ENCODE assay signal across 24 cellular contexts in the genomic region with DNA sequence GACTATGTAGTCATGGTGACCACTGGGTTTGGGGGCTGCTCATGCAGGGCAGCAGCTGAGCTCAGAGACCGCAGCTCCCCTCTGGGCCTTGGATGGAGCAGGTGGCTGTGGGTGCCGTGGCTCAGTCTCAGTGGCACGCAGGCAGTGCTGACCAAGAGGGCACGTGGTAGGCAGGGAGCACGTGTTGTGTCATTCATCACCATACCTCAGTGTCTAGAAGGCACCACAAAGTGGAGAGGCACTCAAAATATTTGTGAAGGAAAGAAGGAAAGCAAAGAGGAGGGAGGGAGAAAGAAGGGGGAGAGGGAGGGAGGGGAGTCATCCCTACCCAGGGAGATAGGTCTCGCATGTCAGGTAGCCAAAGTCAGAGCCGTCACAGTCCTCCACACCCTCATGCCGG. TPM values are rescaled to one million over a fixed set of nuclear protein-coding genes. Genes with fewer than 3 reads are reported as not detected.
A peak's percentile ranks its signal among the peaks of the same experiment; 100 is the strongest.
DNase-seq lines count a peak whose midpoint lies in the region; ATAC-seq, FAIRE-seq and TF ChIP-seq lines count a peak whose summit lies in the region.
"Had no signal": no experiment of that assay in that cellular context is flagged by ENCODE, and none has a peak within 500 bp of the region (broad histone marks: within the 10 kb centered on the region; RNA-seq: fewer than 3 reads in every experiment).

No MANE protein-coding gene starts in this region.

- no peak overlapping the region for H3K18ac ChIP-seq in trophoblast cell (ENCODE audit: low read length)

- no peak overlapping the region for H2BK12ac ChIP-seq in trophoblast cell (ENCODE audit: low read length)

- H3K9me1 ChIP-seq in K562 (ENCODE audit: control insufficient read depth, insufficient read depth, low read length) = no peaks in the 10 kb centered on the region

- H3K9ac ChIP-seq in K562 (ENCODE audit: insufficient read depth in 1 of 2, low read depth in 2 of 2, low read length in 2 of 2) = peak overlapping the region in 1 of 2 experiments; percentile 33; a peak in 1 of 4 replicates
- no peak overlapping the region for H3K9ac ChIP-seq in trophoblast cell (ENCODE audit: low read length)
- H3K9ac ChIP-seq: GM23248 had no signal

- in situ Hi-C loops in K562 (cut with MboI) = no loop called here

- TF ChIP-seq POLR2A in K562 (conservative IDR thresholded peaks at IDR 0.05) = no peak

- H4K20me1 ChIP-seq in K562 (replicated peaks; ENCODE audit: control insufficient read depth, insufficient read depth, low read length) = no peaks in the 10 kb centered on the region

- TF ChIP-seq EP300 in K562 (IDR thresholded peaks at IDR 0.05; ENCODE audit: low read length) = no peak

- H3K27ac Mint-ChIP-seq in activated CD4-positive, alpha-beta memory T cell treated with anti-CD3 and anti-CD28 coated beads, Interleukin-2, amount 10 ng/mL, durations not matched to agents 7 days and 5 days = no peak overlapping the region

- POLR2A ChIA-PET in K562 (lab: Yijun Ruan, JAX) = interaction anchor here (1.9 kb wide), 1 partner anchor 10 kb away, joined by 8 read pairs; no protein-coding TSS in a partner anchor
- POLR2A ChIA-PET in activated CD4-positive, alpha-beta memory T cell treated with anti-CD3 and anti-CD28 coated beads, Interleukin-2, amount 10 ng/mL, durations not matched to agents 7 days and 5 days (lab: Charles Lee) = interaction anchor here (1.2 to 1.7 kb wide), 2 partner anchors 28 to 82 kb away, joined by 3 to 4 read pairs; no protein-coding TSS in a partner anchor

- H3K4me2 ChIP-seq in K562 (ENCODE audit: insufficient read depth, low read length) (no peak overlapping the region), trophoblast cell (ENCODE audit: low read length) (no peak overlapping the region)

- H3K9me3 Mint-ChIP-seq in activated CD4-positive, alpha-beta memory T cell treated with anti-CD3 and anti-CD28 coated beads, Interleukin-2, amount 10 ng/mL, durations not matched to agents 7 days and 5 days = no peaks in the 10 kb centered on the region
- H3K9me3 Mint-ChIP-seq: CD4-positive, CD25-positive, alpha-beta regulatory T cell; CD8-positive, alpha-beta memory T cell had no signal

- H2AFZ ChIP-seq in K562 (ENCODE audit: low read depth, low read length) (0 out of 2 replicates have a peak overlapping the region, but pooled peaks have one; percentile 2), trophoblast cell (ENCODE audit: insufficient read depth, low read length, poor library complexity) (no peak overlapping the region)
- H2AFZ ChIP-seq: GM23248 had no signal

- H3K27me3 Mint-ChIP-seq in activated CD4-positive, alpha-beta memory T cell treated with anti-CD3 and anti-CD28 coated beads, Interleukin-2, amount 10 ng/mL, durations not matched to agents 7 days and 5 days = no peaks in the 10 kb centered on the region
- H3K27me3 Mint-ChIP-seq: CD4-positive, CD25-positive, alpha-beta regulatory T cell; CD8-positive, alpha-beta memory T cell had no signal

- no peak overlapping the region for H3K4me3 Mint-ChIP-seq in activated CD4-positive, alpha-beta memory T cell treated with anti-CD3 and anti-CD28 coated beads, Interleukin-2, amount 10 ng/mL, durations not matched to agents 7 days and 5 days
- H3K4me3 Mint-ChIP-seq: CD4-positive, CD25-positive, alpha-beta regulatory T cell; CD8-positive, alpha-beta memory T cell had no signal

- peaks cover 2% of the 10 kb centered on the region for H3K4me1 Mint-ChIP-seq in activated CD4-positive, alpha-beta memory T cell treated with anti-CD3 and anti-CD28 coated beads, Interleukin-2, amount 10 ng/mL, durations not matched to agents 7 days and 5 days
- H3K4me1 Mint-ChIP-seq: CD4-positive, CD25-positive, alpha-beta regulatory T cell; CD8-positive, alpha-beta memory T cell had no signal

- CTCF ChIA-PET in K562 (lab: Yijun Ruan, JAX; ENCODE audit: low intra/inter-chr PET ratio) = no interaction called here
- CTCF ChIA-PET in activated CD4-positive, alpha-beta memory T cell treated with anti-CD3 and anti-CD28 coated beads, Interleukin-2, amount 10 ng/mL, durations not matched to agents 7 days and 5 days (lab: Charles Lee) = no interaction called here

- no peak for ATAC-seq in K562
- ATAC-seq: GM12878 had no signal

- no peak for TF ChIP-seq CTCF in K562 (IDR thresholded peaks at IDR 0.05 in 2 of 3, conservative IDR thresholded peaks at IDR 0.05 in 1 of 3; ENCODE audit: insufficient read depth in 2 of 3, low read depth in 1 of 3, low read length in 3 of 3)

- no peaks in the 10 kb centered on the region for H3K36me3 ChIP-seq in K562 (ENCODE audit: control insufficient read depth, insufficient read depth, low read length)
- H3K36me3 ChIP-seq in trophoblast cell (ENCODE audit: control insufficient read depth in 1 of 2, insufficient read depth in 2 of 2, low read length in 2 of 2) = no peaks in the 10 kb centered on the region
- H3K36me3 ChIP-seq: BE2C had no signal

- H3K27me3 ChIP-seq in K562 (ENCODE audit: control insufficient read depth in 2 of 2, insufficient read depth in 2 of 2, low read length in 2 of 2) (peaks cover 0 to 10% of the 10 kb centered on the region in 2 experiments; a peak in 1 of 5 replicates), trophoblast cell (ENCODE audit: insufficient read depth, low read length) (no peaks in the 10 kb centered on the region)
- H3K27me3 ChIP-seq: BE2C had no signal

- no peak overlapping the region for H2AK5ac ChIP-seq in trophoblast cell (ENCODE audit: low read length)

- H3K79me1 ChIP-seq in trophoblast cell (ENCODE audit: low read length) = no peaks in the 10 kb centered on the region

- H3K9me3 ChIP-seq in K562 (replicated peaks; ENCODE audit: control insufficient read depth, insufficient read depth, low read depth, low read length) = no peaks in the 10 kb centered on the region
- H3K9me3 ChIP-seq in trophoblast cell (ENCODE audit: insufficient read depth, low read depth, low read length) = peaks cover 3% of the 10 kb centered on the region
- H3K9me3 ChIP-seq: BE2C had no signal

- intact Hi-C loops in K562 (cut with micrococcal nuclease) = no loop called here

- no peaks in the 10 kb centered on the region for H3K79me2 ChIP-seq in K562 (ENCODE audit: control insufficient read depth, insufficient read depth, low read length)
- no peaks in the 10 kb centered on the region for H3K79me2 ChIP-seq in trophoblast cell (ENCODE audit: control insufficient read depth, insufficient read depth, low read length, poor library complexity)

- FAIRE-seq in HTR-8/SVneo (lab: Jason Lieb, UNC) (peak; percentile 9), K562 (lab: Jason Lieb, UNC) (no peak)
- FAIRE-seq: A204.1, GM12878, GM19239, H54 had no signal

- H3K36me3 Mint-ChIP-seq in activated CD4-positive, alpha-beta memory T cell treated with anti-CD3 and anti-CD28 coated beads, Interleukin-2, amount 10 ng/mL, durations not matched to agents 7 days and 5 days (ENCODE audit: low read depth) = no peaks in the 10 kb centered on the region

- H2BK5ac ChIP-seq in trophoblast cell (ENCODE audit: low read depth, low read length, poor library complexity) = no peak overlapping the region

- no peak overlapping the region for H3K14ac ChIP-seq in trophoblast cell (ENCODE audit: low read length)

- H4K91ac ChIP-seq in trophoblast cell (ENCODE audit: low read depth, low read length) = no peak overlapping the region

- TF ChIP-seq RAD21 in K562 (CRISPR knock-in tag; conservative IDR thresholded peaks at IDR 0.05 in 1 of 2, IDR thresholded peaks at IDR 0.05 in 1 of 2) = no peak

- H4K8ac ChIP-seq in trophoblast cell (ENCODE audit: low read depth, low read length) = no peak overlapping the region

- H3K23ac ChIP-seq in trophoblast cell (ENCODE audit: low read length) = no peak overlapping the region

- no peak overlapping the region for H2BK120ac ChIP-seq in trophoblast cell (ENCODE audit: insufficient read depth, low read length, poor library complexity)

- no peak overlapping the region for H4K12ac ChIP-seq in trophoblast cell (ENCODE audit: low read depth, low read length)

- H3K4me3 ChIP-seq in K562 (no peak overlapping the region), trophoblast cell (ENCODE audit: low read depth, low read length) (no peak overlapping the region)
- H3K4me3 ChIP-seq: GM12878, GM23248 had no signal

- H3K4me1 ChIP-seq in K562 (replicated peaks in 1 of 2; ENCODE audit: control insufficient read depth in 2 of 2, insufficient read depth in 2 of 2, low read length in 2 of 2) (0 out of 5 replicates have a peak, but pooled peaks cover 0 to 3% of the 10 kb centered on the region in 2 experiments), trophoblast cell (ENCODE audit: control insufficient read depth in 1 of 2, insufficient read depth in 2 of 2, low read length in 2 of 2) (peaks cover 0 to 1% of the 10 kb centered on the region in 2 experiments)
- H3K4me1 ChIP-seq: BE2C had no signal

- H3K4ac ChIP-seq in trophoblast cell (ENCODE audit: low read depth, low read length) = no peak overlapping the region

- H3K27ac ChIP-seq in K562 (ENCODE audit: extremely low read depth, low read depth, low read length) (no peak overlapping the region), trophoblast cell (ENCODE audit: low read depth, low read length) (no peak overlapping the region)
- H3K27ac ChIP-seq: GM23248, HL-60 had no signal

- DNase-seq in HTR-8/SVneo (ENCODE audit: insufficient read length, low spot score) (no peak), K562 (ENCODE audit: extremely low read depth in 1 of 4, low spot score in 3 of 4) (no peak), islet precursor cell (peak; percentile 33), trophoblast cell (peak; percentile 67 to 69), hippocampal formation (lab: John Stamatoyannopoulos, UW) (no peak)
- DNase-seq in activated CD4-positive, alpha-beta memory T cell treated with anti-CD3 and anti-CD28 coated beads, Interleukin-2, amount 10 ng/mL, durations not matched to agents 7 days and 5 days = no peak
- DNase-seq in NK-92 treated with Interleukin-12 subunit alpha and Interleukin-12 subunit beta, amount 100 ng/mL, for 24 hours (lab: John Stamatoyannopoulos, UW) = no peak
- DNase-seq: ACHN; BE2C; C1 segment of cervical spinal cord; CD4-positive, CD25-positive, alpha-beta regulatory T cell; CD8-positive, alpha-beta memory T cell; COR-L47; DMS 273 treated with DMSO at 0.1 percent for 48 hours; DMS53; DND-41; EL; GM23248; HCEC 1CT had no signal

- 25% methylated on average over 8 of the region's 8 CpGs for WGBS in K562 (ENCODE audit: insufficient coverage, low coverage, missing lambda C conversion rate)
- no CpG with 5 or more reads among the region's 8 CpGs for whole genome bisulfite sequencing in trophoblast cell (ENCODE audit: extremely low coverage, insufficient coverage, insufficient read length)

- BruUV-seq in K562 (replicated peaks; lab: Mats Ljungman, UMichigan) = no TSS peak

RNA-seq across cellular contexts. Expression of gene EAF1, which starts 26.1 kb away (rescaled TPM):
- 7.2 and 11.4 TPM in 2 replicates for total RNA-seq in K562 (2011; cell fraction: chromatin; rRNA removed; ENCODE audit: low replicate concordance)
- total RNA-seq in K562 (2011; cell fraction: nucleolus; rRNA removed) = 5.0 and 7.5 TPM in 2 replicates
- total RNA-seq in K562 (2011; cell fraction: nucleoplasm; rRNA removed) = 10.2 and 14.3 TPM in 2 replicates
- total RNA-seq in K562 (2014; rRNA removed) (26.8 and 32.4 TPM in 2 replicates), K562 (2014; rRNA removed; fragmentation: Illumina TruSeq; extraction: Trizol) (21.6 and 22.8 TPM in 2 replicates), K562 (2015; rRNA removed; fragmentation: Illumina TruSeq; extraction: Trizol) (20.8 and 22.7 TPM in 2 replicates), K562 (2021) (20.4 and 21.9 TPM in 2 replicates)
- polyA plus RNA-seq in K562 (2011; rRNA removed) (16.8 and 19.5 TPM in 2 replicates), K562 (2014; fragmentation: Illumina TruSeq; extraction: Trizol) (20.7 and 22.6 TPM in 2 replicates), K562 (2014; fragmentation: Nextera tagmentation; extraction: Ambion mirVana) (10 to 100 TPM in 1 of 2 experiments, 1 to 10 TPM in 1; 7.0 to 10.9 TPM), K562 (2014; rRNA removed) (19.0 and 22.0 TPM in 2 replicates)
- polyA plus RNA-seq in K562 (2011; cell fraction: cytosol; rRNA removed) = 18.2 and 19.9 TPM in 2 replicates
- 9.4 and 10.7 TPM in 2 replicates for polyA plus RNA-seq in K562 (2011; cell fraction: nucleus; rRNA removed)
- polyA plus RNA-seq in K562 (2012) = 16.7 and 18.2 TPM in 2 replicates
- polyA minus RNA-seq in K562 (2011; rRNA and poly(A)+ RNA removed) = 27.8 and 31.9 TPM in 2 replicates
- polyA minus RNA-seq in K562 (2011; cell fraction: cytosol; rRNA and poly(A)+ RNA removed) = 19.7 and 21.1 TPM in 2 replicates
- 8.9 and 10.6 TPM in 2 replicates for polyA minus RNA-seq in K562 (2011; cell fraction: nucleus; rRNA and poly(A)+ RNA removed)
- 44.8 and 48.3 TPM in 2 replicates for polyA plus RNA-seq in trophoblast cell (2013)
- 10 to 100 TPM; 31.0 to 33.0 TPM for total RNA-seq in activated CD4-positive, alpha-beta memory T cell treated with anti-CD3 and anti-CD28 coated beads, Interleukin-2, amount 10 ng/mL, durations not matched to agents 7 days and 5 days

RNA-seq across cellular contexts. Expression of gene METTL6, which starts 26.2 kb away (rescaled TPM):
- total RNA-seq in K562 (2011; cell fraction: chromatin; rRNA removed; ENCODE audit: low replicate concordance) = 16.8 and 19.9 TPM in 2 replicates
- total RNA-seq in K562 (2011; cell fraction: nucleolus; rRNA removed) = 13.3 and 14.7 TPM in 2 replicates
- 20.2 and 22.2 TPM in 2 replicates for total RNA-seq in K562 (2011; cell fraction: nucleoplasm; rRNA removed)
- 18.8 and 20.9 TPM in 2 replicates for total RNA-seq in K562 (2014; rRNA removed)
- total RNA-seq in K562 (2014; rRNA removed; fragmentation: Illumina TruSeq; extraction: Trizol) = 32.8 and 38.7 TPM in 2 replicates
- 32.2 and 33.9 TPM in 2 replicates for total RNA-seq in K562 (2015; rRNA removed; fragmentation: Illumina TruSeq; extraction: Trizol)
- total RNA-seq in K562 (2021) = 19.9 and 21.6 TPM in 2 replicates
- 24.9 and 28.3 TPM in 2 replicates for polyA plus RNA-seq in K562 (2011; rRNA removed)
- polyA plus RNA-seq in K562 (2011; cell fraction: cytosol; rRNA removed) = 19.2 and 21.8 TPM in 2 replicates
- 9.8 and 10.3 TPM in 2 replicates for polyA plus RNA-seq in K562 (2011; cell fraction: nucleus; rRNA removed)
- polyA plus RNA-seq in K562 (2012) = 20.3 and 21.8 TPM in 2 replicates
- polyA plus RNA-seq in K562 (2014; fragmentation: Illumina TruSeq; extraction: Trizol) = 26.8 and 34.5 TPM in 2 replicates
- 10 to 100 TPM; 44.1 to 61.5 TPM for polyA plus RNA-seq in K562 (2014; fragmentation: Nextera tagmentation; extraction: Ambion mirVana)
- polyA plus RNA-seq in K562 (2014; rRNA removed) = 23.5 and 39.6 TPM in 2 replicates
- polyA minus RNA-seq in K562 (2011; rRNA and poly(A)+ RNA removed) = 30.4 and 36.7 TPM in 2 replicates
- 9.5 and 10.0 TPM in 2 replicates for polyA minus RNA-seq in K562 (2011; cell fraction: cytosol; rRNA and poly(A)+ RNA removed)
- 9.7 and 11.9 TPM in 2 replicates for polyA minus RNA-seq in K562 (2011; cell fraction: nucleus; rRNA and poly(A)+ RNA removed)
- 19.9 TPM in 2 replicates for polyA plus RNA-seq in trophoblast cell (2013)
- total RNA-seq in activated CD4-positive, alpha-beta memory T cell treated with anti-CD3 and anti-CD28 coated beads, Interleukin-2, amount 10 ng/mL, durations not matched to agents 7 days and 5 days = 10 to 100 TPM; 16.1 TPM

Comparison
In these comparisons a context has a peak if more than half of its experiments do, and no peak if none do; other contexts are left out.
1. DNase-seq: peak in islet precursor cell (single experiment) and trophoblast cell (2 of 2); none in HTR-8/SVneo (single experiment), K562 (0 of 4), activated CD4-positive, alpha-beta memory T cell treated with anti-CD3 and anti-CD28 coated beads, Interleukin-2, amount 10 ng/mL, durations not matched to agents 7 days and 5 days (single experiment), NK-92 treated with Interleukin-12 subunit alpha and Interleukin-12 subunit beta, amount 100 ng/mL, for 24 hours (single experiment) and hippocampal formation (0 of 2).